2 cellular contexts compared by ENCODE assay signal in the genomic region with DNA sequence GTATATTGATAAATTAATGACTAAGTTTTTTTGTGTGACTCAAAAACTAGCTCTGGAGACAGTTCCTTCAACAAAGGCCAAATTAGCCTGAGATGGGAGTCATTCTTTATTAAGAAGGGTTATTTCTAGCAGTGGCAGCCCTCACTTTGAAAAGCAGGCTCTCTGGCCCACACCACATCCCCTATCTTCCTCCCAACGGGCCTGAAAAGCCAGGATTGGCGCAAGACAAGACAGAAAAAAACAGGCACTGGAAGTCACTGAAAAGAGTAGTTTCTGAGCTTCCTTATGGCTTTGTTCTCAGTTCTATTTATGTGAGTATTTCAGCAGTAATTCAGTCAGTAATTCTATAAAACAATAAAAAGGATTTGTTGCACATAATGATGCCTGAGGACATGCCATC.
TF ChIP-seq lines count a peak whose summit lies in the region.

No MANE protein-coding gene starts in this region.

TF ChIP-seq in SK-N-SH, 30 proteins besides CTCF, POLR2A, EP300 and RAD21 (continued from another document):
- TF ChIP-seq, protein P1, sequence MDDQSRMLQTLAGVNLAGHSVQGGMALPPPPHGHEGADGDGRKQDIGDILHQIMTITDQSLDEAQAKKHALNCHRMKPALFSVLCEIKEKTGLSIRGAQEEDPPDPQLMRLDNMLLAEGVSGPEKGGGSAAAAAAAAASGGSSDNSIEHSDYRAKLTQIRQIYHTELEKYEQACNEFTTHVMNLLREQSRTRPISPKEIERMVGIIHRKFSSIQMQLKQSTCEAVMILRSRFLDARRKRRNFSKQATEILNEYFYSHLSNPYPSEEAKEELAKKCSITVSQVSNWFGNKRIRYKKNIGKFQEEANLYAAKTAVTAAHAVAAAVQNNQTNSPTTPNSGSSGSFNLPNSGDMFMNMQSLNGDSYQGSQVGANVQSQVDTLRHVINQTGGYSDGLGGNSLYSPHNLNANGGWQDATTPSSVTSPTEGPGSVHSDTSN (IDR thresholded peaks at IDR 0.05) = no peak
- no peak for TF ChIP-seq TEAD4 (IDR thresholded peaks at IDR 0.05; ENCODE audit: borderline replicate concordance, insufficient read depth)
- TF ChIP-seq RFX5 (IDR thresholded peaks at IDR 0.05; ENCODE audit: low read length) = no peak
- no peak for TF ChIP-seq SIN3A (IDR thresholded peaks at IDR 0.05; ENCODE audit: borderline replicate concordance, low read depth, low read length)
- TF ChIP-seq CHD2 (IDR thresholded peaks at IDR 0.05; ENCODE audit: low read length, partially characterized antibody) = no peak
- no peak for TF ChIP-seq RXRA (IDR thresholded peaks at IDR 0.05; ENCODE audit: borderline replicate concordance, low read depth)
- TF ChIP-seq, protein P2, sequence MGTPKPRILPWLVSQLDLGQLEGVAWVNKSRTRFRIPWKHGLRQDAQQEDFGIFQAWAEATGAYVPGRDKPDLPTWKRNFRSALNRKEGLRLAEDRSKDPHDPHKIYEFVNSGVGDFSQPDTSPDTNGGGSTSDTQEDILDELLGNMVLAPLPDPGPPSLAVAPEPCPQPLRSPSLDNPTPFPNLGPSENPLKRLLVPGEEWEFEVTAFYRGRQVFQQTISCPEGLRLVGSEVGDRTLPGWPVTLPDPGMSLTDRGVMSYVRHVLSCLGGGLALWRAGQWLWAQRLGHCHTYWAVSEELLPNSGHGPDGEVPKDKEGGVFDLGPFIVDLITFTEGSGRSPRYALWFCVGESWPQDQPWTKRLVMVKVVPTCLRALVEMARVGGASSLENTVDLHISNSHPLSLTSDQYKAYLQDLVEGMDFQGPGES (IDR thresholded peaks at IDR 0.05; ENCODE audit: low read depth, low read length) = no peak
- no peak for TF ChIP-seq TAF1 (IDR thresholded peaks at IDR 0.05; ENCODE audit: borderline replicate concordance, low read depth, low read length)
- no peak for TF ChIP-seq RCOR1 (IDR thresholded peaks at IDR 0.05; ENCODE audit: low read length)
- TF ChIP-seq, protein P3, sequence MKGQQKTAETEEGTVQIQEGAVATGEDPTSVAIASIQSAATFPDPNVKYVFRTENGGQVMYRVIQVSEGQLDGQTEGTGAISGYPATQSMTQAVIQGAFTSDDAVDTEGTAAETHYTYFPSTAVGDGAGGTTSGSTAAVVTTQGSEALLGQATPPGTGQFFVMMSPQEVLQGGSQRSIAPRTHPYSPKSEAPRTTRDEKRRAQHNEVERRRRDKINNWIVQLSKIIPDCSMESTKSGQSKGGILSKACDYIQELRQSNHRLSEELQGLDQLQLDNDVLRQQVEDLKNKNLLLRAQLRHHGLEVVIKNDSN (IDR thresholded peaks at IDR 0.05; ENCODE audit: borderline replicate concordance, low read depth) = no peak
- TF ChIP-seq, protein P4, sequence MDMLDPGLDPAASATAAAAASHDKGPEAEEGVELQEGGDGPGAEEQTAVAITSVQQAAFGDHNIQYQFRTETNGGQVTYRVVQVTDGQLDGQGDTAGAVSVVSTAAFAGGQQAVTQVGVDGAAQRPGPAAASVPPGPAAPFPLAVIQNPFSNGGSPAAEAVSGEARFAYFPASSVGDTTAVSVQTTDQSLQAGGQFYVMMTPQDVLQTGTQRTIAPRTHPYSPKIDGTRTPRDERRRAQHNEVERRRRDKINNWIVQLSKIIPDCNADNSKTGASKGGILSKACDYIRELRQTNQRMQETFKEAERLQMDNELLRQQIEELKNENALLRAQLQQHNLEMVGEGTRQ (IDR thresholded peaks at IDR 0.05; ENCODE audit: borderline replicate concordance, low read depth, low read length) = no peak
- TF ChIP-seq, protein P5, sequence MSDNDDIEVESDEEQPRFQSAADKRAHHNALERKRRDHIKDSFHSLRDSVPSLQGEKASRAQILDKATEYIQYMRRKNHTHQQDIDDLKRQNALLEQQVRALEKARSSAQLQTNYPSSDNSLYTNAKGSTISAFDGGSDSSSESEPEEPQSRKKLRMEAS (IDR thresholded peaks at IDR 0.05; ENCODE audit: low read depth) = no peak
- no peak for TF ChIP-seq SMC3 (IDR thresholded peaks at IDR 0.05; ENCODE audit: low read depth, low read length)
- TF ChIP-seq, protein P6, sequence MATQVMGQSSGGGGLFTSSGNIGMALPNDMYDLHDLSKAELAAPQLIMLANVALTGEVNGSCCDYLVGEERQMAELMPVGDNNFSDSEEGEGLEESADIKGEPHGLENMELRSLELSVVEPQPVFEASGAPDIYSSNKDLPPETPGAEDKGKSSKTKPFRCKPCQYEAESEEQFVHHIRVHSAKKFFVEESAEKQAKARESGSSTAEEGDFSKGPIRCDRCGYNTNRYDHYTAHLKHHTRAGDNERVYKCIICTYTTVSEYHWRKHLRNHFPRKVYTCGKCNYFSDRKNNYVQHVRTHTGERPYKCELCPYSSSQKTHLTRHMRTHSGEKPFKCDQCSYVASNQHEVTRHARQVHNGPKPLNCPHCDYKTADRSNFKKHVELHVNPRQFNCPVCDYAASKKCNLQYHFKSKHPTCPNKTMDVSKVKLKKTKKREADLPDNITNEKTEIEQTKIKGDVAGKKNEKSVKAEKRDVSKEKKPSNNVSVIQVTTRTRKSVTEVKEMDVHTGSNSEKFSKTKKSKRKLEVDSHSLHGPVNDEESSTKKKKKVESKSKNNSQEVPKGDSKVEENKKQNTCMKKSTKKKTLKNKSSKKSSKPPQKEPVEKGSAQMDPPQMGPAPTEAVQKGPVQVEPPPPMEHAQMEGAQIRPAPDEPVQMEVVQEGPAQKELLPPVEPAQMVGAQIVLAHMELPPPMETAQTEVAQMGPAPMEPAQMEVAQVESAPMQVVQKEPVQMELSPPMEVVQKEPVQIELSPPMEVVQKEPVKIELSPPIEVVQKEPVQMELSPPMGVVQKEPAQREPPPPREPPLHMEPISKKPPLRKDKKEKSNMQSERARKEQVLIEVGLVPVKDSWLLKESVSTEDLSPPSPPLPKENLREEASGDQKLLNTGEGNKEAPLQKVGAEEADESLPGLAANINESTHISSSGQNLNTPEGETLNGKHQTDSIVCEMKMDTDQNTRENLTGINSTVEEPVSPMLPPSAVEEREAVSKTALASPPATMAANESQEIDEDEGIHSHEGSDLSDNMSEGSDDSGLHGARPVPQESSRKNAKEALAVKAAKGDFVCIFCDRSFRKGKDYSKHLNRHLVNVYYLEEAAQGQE (IDR thresholded peaks at IDR 0.05; ENCODE audit: low read depth, low read length) = no peak
- TF ChIP-seq JUND (IDR thresholded peaks at IDR 0.05) = no peak
- TF ChIP-seq FOXM1 (IDR thresholded peaks at IDR 0.05; ENCODE audit: low read depth) = no peak
- TF ChIP-seq FOSL2 (IDR thresholded peaks at IDR 0.05; ENCODE audit: borderline replicate concordance, low read depth) = no peak
- TF ChIP-seq, protein P7, sequence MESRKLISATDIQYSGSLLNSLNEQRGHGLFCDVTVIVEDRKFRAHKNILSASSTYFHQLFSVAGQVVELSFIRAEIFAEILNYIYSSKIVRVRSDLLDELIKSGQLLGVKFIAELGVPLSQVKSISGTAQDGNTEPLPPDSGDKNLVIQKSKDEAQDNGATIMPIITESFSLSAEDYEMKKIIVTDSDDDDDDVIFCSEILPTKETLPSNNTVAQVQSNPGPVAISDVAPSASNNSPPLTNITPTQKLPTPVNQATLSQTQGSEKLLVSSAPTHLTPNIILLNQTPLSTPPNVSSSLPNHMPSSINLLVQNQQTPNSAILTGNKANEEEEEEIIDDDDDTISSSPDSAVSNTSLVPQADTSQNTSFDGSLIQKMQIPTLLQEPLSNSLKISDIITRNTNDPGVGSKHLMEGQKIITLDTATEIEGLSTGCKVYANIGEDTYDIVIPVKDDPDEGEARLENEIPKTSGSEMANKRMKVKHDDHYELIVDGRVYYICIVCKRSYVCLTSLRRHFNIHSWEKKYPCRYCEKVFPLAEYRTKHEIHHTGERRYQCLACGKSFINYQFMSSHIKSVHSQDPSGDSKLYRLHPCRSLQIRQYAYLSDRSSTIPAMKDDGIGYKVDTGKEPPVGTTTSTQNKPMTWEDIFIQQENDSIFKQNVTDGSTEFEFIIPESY (IDR thresholded peaks at IDR 0.05; ENCODE audit: borderline replicate concordance, low read depth) = no peak

TF ChIP-seq in SK-N-SH treated with all-trans-retinoic acid at 6 μM for 48 hours, 23 proteins besides CTCF, POLR2A, EP300 and RAD21 (continued from another document):
- TF ChIP-seq, protein P8, sequence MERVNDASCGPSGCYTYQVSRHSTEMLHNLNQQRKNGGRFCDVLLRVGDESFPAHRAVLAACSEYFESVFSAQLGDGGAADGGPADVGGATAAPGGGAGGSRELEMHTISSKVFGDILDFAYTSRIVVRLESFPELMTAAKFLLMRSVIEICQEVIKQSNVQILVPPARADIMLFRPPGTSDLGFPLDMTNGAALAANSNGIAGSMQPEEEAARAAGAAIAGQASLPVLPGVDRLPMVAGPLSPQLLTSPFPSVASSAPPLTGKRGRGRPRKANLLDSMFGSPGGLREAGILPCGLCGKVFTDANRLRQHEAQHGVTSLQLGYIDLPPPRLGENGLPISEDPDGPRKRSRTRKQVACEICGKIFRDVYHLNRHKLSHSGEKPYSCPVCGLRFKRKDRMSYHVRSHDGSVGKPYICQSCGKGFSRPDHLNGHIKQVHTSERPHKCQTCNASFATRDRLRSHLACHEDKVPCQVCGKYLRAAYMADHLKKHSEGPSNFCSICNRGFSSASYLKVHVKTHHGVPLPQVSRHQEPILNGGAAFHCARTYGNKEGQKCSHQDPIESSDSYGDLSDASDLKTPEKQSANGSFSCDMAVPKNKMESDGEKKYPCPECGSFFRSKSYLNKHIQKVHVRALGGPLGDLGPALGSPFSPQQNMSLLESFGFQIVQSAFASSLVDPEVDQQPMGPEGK (CRISPR knock-in tag; IDR thresholded peaks at IDR 0.05; ENCODE audit: borderline replicate concordance) = no peak
- TF ChIP-seq, protein P9, sequence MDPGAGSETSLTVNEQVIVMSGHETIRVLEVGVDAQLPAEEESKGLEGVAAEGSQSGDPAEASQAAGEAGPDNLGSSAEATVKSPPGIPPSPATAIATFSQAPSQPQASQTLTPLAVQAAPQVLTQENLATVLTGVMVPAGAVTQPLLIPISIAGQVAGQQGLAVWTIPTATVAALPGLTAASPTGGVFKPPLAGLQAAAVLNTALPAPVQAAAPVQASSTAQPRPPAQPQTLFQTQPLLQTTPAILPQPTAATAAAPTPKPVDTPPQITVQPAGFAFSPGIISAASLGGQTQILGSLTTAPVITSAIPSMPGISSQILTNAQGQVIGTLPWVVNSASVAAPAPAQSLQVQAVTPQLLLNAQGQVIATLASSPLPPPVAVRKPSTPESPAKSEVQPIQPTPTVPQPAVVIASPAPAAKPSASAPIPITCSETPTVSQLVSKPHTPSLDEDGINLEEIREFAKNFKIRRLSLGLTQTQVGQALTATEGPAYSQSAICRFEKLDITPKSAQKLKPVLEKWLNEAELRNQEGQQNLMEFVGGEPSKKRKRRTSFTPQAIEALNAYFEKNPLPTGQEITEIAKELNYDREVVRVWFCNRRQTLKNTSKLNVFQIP (CRISPR knock-in tag; IDR thresholded peaks at IDR 0.05; ENCODE audit: borderline replicate concordance, low read depth) = no peak
